ENCODE assay signal across 8 cellular contexts in genomic region chr22:38271927-38272372, GRCh38. TPM values are rescaled to one million over a fixed set of nuclear protein-coding genes. Genes with fewer than 3 reads are reported as not detected.
DNase-seq lines count a peak whose midpoint lies in the region; ATAC-seq and TF ChIP-seq lines count a peak whose summit lies in the region.

No MANE protein-coding gene starts in this region.

- no peak for TF ChIP-seq CTCF in RWPE1 (conservative IDR thresholded peaks at IDR 0.05; ENCODE audit: low read depth)
- TF ChIP-seq CTCF in neural cell (IDR thresholded peaks at IDR 0.05; ENCODE audit: poor library complexity, severe bottlenecking): no peak

- peak overlapping the region; percentile 65 for H2AFZ ChIP-seq in neural cell (ENCODE audit: low read depth, low read length)

- no peaks in the 10 kb centered on the region for H3K27me3 ChIP-seq in esophagus (ENCODE audit: control insufficient read depth in 1 of 2, insufficient read depth in 2 of 2, low read length in 2 of 2)
- H3K27me3 ChIP-seq in neural cell (ENCODE audit: insufficient read depth, low read depth, low read length): no peaks in the 10 kb centered on the region

- no peaks in the 10 kb centered on the region for H3K9me3 ChIP-seq in esophagus (ENCODE audit: control insufficient read depth in 2 of 2, insufficient read depth in 1 of 2, low read depth in 1 of 2, low read length in 1 of 2)
- H3K9me3 ChIP-seq in neural cell (ENCODE audit: low read length): no peaks in the 10 kb centered on the region

- no peaks in the 10 kb centered on the region for H3F3A ChIP-seq in neural cell (ENCODE audit: insufficient read depth, low read length, poor library complexity, severe bottlenecking)

- DNase-seq in stimulated activated CD4-positive, alpha-beta T cell treated with anti-CD3 and anti-CD28 coated beads, Interleukin-15, amount 100 ng/mL, for 24 hours: peak; percentile 11
- no peak for DNase-seq in stimulated activated CD4-positive, alpha-beta T cell treated with anti-CD3 and anti-CD28 coated beads, Interleukin-2, amount 100 ng/mL, for 24 hours
- peak; percentile 19 for DNase-seq in RWPE1 (ENCODE audit: low spot score)

- peak overlapping the region; percentile 88 for H3K9ac ChIP-seq in neural cell (ENCODE audit: low read length)

- peak overlapping the region; percentile 56 for H3K4me2 ChIP-seq in neural cell (ENCODE audit: low read length)

- CTCF ChIA-PET in RWPE1 (lab: Yijun Ruan, JAX): no interaction called here

- H3K9me2 ChIP-seq in neural cell (ENCODE audit: insufficient read depth, low read length): no peaks in the 10 kb centered on the region

- POLR2A ChIA-PET in RWPE1 (lab: Yijun Ruan, JAX; ENCODE audit: low non-redundant PET): no interaction called here

- no peaks in the 10 kb centered on the region for H4K20me1 ChIP-seq in neural cell (ENCODE audit: insufficient read depth)

- 5 to 7% methylated on average over 7 of the region's 7 CpGs for WGBS in esophagus, 2 donors

- H3K27ac ChIP-seq in RWPE1: peak overlapping the region; percentile 83
- peak overlapping the region; percentile 89 for H3K27ac ChIP-seq in esophagus (ENCODE audit: low read depth in 2 of 2, low read length in 1 of 2)
- H3K27ac ChIP-seq in neural cell (ENCODE audit: low read length): peak overlapping the region; percentile 71

- H3K36me3 ChIP-seq in esophagus (ENCODE audit: control insufficient read depth in 2 of 2, insufficient read depth in 2 of 2, low read length in 1 of 2) (no peaks in the 10 kb centered on the region), neural cell (ENCODE audit: insufficient read depth, low read length) (no peaks in the 10 kb centered on the region)

- no peak for TF ChIP-seq EP300 in neural cell (conservative IDR thresholded peaks at IDR 0.05; ENCODE audit: poor library complexity, severe bottlenecking)

- H3K79me2 ChIP-seq in neural cell (replicated peaks; ENCODE audit: insufficient read depth, low read length): peaks cover 41% of the 10 kb centered on the region

- ATAC-seq in HG02678 (IDR thresholded peaks at IDR 0.05; ENCODE audit: unreplicated experiment) (no peak), HG02840 (IDR thresholded peaks at IDR 0.05; ENCODE audit: low FRiP score, unreplicated experiment) (no peak), GM21723 (IDR thresholded peaks at IDR 0.05; ENCODE audit: unreplicated experiment) (no peak)

- no peak for TF ChIP-seq RAD21 in neural cell (conservative IDR thresholded peaks at IDR 0.05)

- H3K4me3 ChIP-seq in esophagus (ENCODE audit: low read depth in 1 of 2, low read length in 2 of 2): peak overlapping the region; percentile 72 to 76
- peak overlapping the region; percentile 96 for H3K4me3 ChIP-seq in neural cell (ENCODE audit: low read length)

- peaks cover 7 to 16% of the 10 kb centered on the region in 2 donors for H3K4me1 ChIP-seq in esophagus (ENCODE audit: control insufficient read depth in 2 of 2, insufficient read depth in 2 of 2, low read length in 1 of 2)

TF ChIP-seq in neural cell, 6 proteins besides CTCF, POLR2A, EP300 and RAD21:
- TF ChIP-seq POLR2AphosphoS5 (IDR thresholded peaks at IDR 0.05): peak; percentile 5
- no peak for TF ChIP-seq REST (IDR thresholded peaks at IDR 0.05; ENCODE audit: borderline replicate concordance)

RNA-seq across cellular contexts. Expression of gene TMEM184B, which starts 0.9 kb away (rescaled TPM):
- polyA plus RNA-seq in esophagus (10 to 100 TPM; 10.8 to 14.4 TPM), neural cell (19.7 and 29.3 TPM in 2 replicates)
- polyA minus RNA-seq in neural cell: 29.1 and 29.7 TPM in 2 replicates

RNA-seq across cellular contexts. Expression of gene CSNK1E, which starts 45.3 kb away (rescaled TPM):
- polyA plus RNA-seq in esophagus (100 to 1,000 TPM in 1 of 2 donors, 10 to 100 TPM in 1; 69.4 to 152 TPM), neural cell (230 and 254 TPM in 2 replicates)
- polyA minus RNA-seq in neural cell: 234 and 256 TPM in 2 replicates

Comparison
In these comparisons a context has a peak if more than half of its experiments do, and no peak if none do; other contexts are left out.
1. DNase-seq: peak in stimulated activated CD4-positive, alpha-beta T cell treated with anti-CD3 and anti-CD28 coated beads, Interleukin-15, amount 100 ng/mL, for 24 hours (single experiment) and RWPE1 (single experiment); none in stimulated activated CD4-positive, alpha-beta T cell treated with anti-CD3 and anti-CD28 coated beads, Interleukin-2, amount 100 ng/mL, for 24 hours (0 of 2).
2. Peak in every context shown above with its lines, with median percentiles within 50 percentile points of each other: H3K27ac ChIP-seq.